ENCODE assay signal across 24 cellular contexts in the genomic region with DNA sequence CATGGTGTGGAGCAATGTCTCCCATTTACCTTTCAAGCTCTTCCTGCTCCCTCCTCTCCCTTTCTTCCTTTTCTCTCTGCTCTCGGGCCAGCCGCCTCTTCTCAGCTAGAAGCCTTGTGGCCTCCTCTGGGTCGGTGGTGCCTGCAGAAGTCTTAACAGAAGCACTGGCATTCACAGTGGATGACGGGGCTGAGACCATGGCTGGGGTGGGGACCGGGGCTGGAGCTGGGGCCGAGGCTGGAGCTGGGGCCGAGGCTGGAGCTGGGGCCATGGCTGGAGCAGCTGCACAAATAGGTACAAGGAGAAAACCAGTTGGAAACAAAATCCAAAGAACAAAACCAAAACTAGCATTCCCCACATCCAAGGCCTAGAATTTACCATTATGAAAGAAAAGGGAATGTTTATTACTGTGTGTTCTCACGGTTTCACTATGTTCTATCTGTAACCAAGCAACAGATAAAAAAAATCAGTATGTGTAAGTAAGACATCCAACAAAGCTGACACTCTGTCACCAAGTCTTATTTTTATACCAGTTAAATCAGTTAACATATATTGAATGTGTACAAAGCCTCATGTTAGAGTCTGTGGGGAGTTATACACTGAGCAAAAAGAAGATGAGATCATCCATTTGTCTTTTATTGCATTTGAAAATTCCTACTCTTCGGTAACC.
"Had no signal": no experiment of that assay in that cellular context is flagged by ENCODE, and none has a peak within 500 bp of the region (broad histone marks: within the 10 kb centered on the region; RNA-seq: fewer than 3 reads in every experiment).

No MANE protein-coding gene starts in this region.

- H3K4me3 ChIP-seq: breast epithelium, SK-N-MC had no signal

- DNase-seq: activated CD4-positive, alpha-beta memory T cell treated with anti-CD3 and anti-CD28 coated beads for 36 hours; activated CD4-positive, alpha-beta T cell treated with anti-CD3 and anti-CD28 coated beads, Interleukin-2, amount 10 ng/mL, durations not matched to agents 7 days and 5 days; activated CD4-positive, CD25-positive, alpha-beta regulatory T cell; activated CD8-positive, alpha-beta memory T cell treated with anti-CD3 and anti-CD28 coated beads for 24 hours; activated effector memory CD4-positive, alpha-beta T cell treated with anti-CD3 and anti-CD28 coated beads, Interleukin-2, amount 50 U/mL, for 16 hours; activated naive CD4-positive, alpha-beta T cell treated with Interleukin-2 at 50 U/mL for 16 hours; activated T-cell treated with anti-CD3 and anti-CD28 coated beads, Interleukin-2, amount 50 U/mL, for 4 hours; IMR-90; Kasumi-1; KBM-7; NCI-H146; NCI-H187 treated with DMSO at 0.1 percent for 48 hours; NCI-H2107; NCI-H226; NCI-H526; NCI-H774; RPMI8226; T-cell had no signal

- H3K27ac Mint-ChIP-seq: activated CD4-positive, alpha-beta memory T cell treated with anti-CD3 and anti-CD28 coated beads for 36 hours; activated CD4-positive, alpha-beta T cell treated with anti-CD3 and anti-CD28 coated beads, Interleukin-2, amount 10 ng/mL, durations not matched to agents 7 days and 5 days; activated naive CD8-positive, alpha-beta T cell; T-cell had no signal

- H3K36me3 Mint-ChIP-seq: activated CD4-positive, alpha-beta memory T cell treated with anti-CD3 and anti-CD28 coated beads for 36 hours; activated naive CD8-positive, alpha-beta T cell; T-cell had no signal

- H3K9me3 ChIP-seq: breast epithelium had no signal

- H3K4me3 Mint-ChIP-seq: activated CD4-positive, alpha-beta memory T cell treated with anti-CD3 and anti-CD28 coated beads for 36 hours; activated CD4-positive, alpha-beta T cell treated with anti-CD3 and anti-CD28 coated beads, Interleukin-2, amount 10 ng/mL, durations not matched to agents 7 days and 5 days; activated naive CD8-positive, alpha-beta T cell; activated T-cell treated with anti-CD3 and anti-CD28 coated beads, Interleukin-2, amount 50 U/mL, for 4 hours; T-cell had no signal

- H3K27ac ChIP-seq: breast epithelium, SK-N-MC, VCaP had no signal

- H3K36me3 ChIP-seq: breast epithelium had no signal

- H3K27me3 ChIP-seq: breast epithelium had no signal

- H3K4me1 ChIP-seq: breast epithelium had no signal

- H3K27me3 Mint-ChIP-seq: activated CD4-positive, alpha-beta memory T cell treated with anti-CD3 and anti-CD28 coated beads for 36 hours; activated naive CD8-positive, alpha-beta T cell had no signal

- H3K9me3 Mint-ChIP-seq: activated CD4-positive, alpha-beta memory T cell treated with anti-CD3 and anti-CD28 coated beads for 36 hours; activated T-cell treated with anti-CD3 and anti-CD28 coated beads, Interleukin-2, amount 50 U/mL, for 4 hours; T-cell had no signal

- ATAC-seq: activated T-cell treated with anti-CD3 and anti-CD28 coated beads, Interleukin-2, amount 50 U/mL, for 4 hours; Panc1; Right ventricle myocardium inferior; T-cell had no signal
